In the genomic region with DNA sequence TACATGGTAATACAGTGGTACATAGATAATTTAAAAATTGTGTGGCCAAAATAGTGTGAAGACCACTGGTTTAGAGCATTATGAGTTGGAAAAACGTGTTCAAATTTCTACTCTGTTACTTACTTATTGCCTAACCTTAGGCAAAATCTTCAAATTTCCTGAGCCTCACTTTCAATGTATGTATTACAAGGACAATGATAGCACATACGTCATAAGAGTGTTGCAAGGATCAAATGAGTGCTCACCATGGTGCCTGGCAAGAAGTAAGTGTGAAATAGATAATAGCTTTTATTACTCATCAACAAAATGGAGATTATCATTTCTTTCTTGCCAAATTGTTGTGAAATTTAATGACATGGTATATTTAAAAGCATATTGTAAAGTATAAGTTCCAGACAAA, we compare ENCODE assay signal across 35 cellular contexts.
"Had no signal": no experiment of that assay in that cellular context is flagged by ENCODE, and none has a peak within 500 bp of the region (broad histone marks: within the 10 kb centered on the region; RNA-seq: fewer than 3 reads in every experiment).

No MANE protein-coding gene starts in this region.

- H3K27me3 Mint-ChIP-seq: activated CD4-positive, alpha-beta T cell treated with anti-CD3 and anti-CD28 coated beads, Interleukin-2, amount 10 ng/mL, durations not matched to agents 24 days and 14 days had no signal

- H3K4me3 Mint-ChIP-seq: activated CD4-positive, alpha-beta T cell treated with anti-CD3 and anti-CD28 coated beads, Interleukin-2, amount 10 ng/mL, durations not matched to agents 24 days and 14 days; activated CD8-positive, alpha-beta T cell treated with anti-CD3 and anti-CD28 coated beads, Interleukin-2, amount 10 ng/mL, durations not matched to agents 7 days and 5 days; activated naive CD4-positive, alpha-beta T cell treated with anti-CD3 and anti-CD28 coated beads, Interleukin-2, amount 50 U/mL, for 24 hours; activated naive CD8-positive, alpha-beta T cell treated with anti-CD3 and anti-CD28 coated beads, Interleukin-2, amount 10 ng/mL, durations not matched to agents 7 days and 5 days; activated T-cell treated with anti-CD3 and anti-CD28 coated beads, Interleukin-2, amount 50 U/mL, for 24 hours; brain had no signal

- H3K27ac ChIP-seq: PC-9, RWPE1, WERI-Rb-1 had no signal

- H3K36me3 Mint-ChIP-seq: activated naive CD4-positive, alpha-beta T cell treated with anti-CD3 and anti-CD28 coated beads, Interleukin-2, amount 50 U/mL, for 24 hours; activated naive CD8-positive, alpha-beta T cell treated with anti-CD3 and anti-CD28 coated beads, Interleukin-2, amount 10 ng/mL, durations not matched to agents 7 days and 5 days; brain had no signal

- FAIRE-seq: RCC 7860 had no signal

- ATAC-seq: activated CD8-positive, alpha-beta T cell treated with anti-CD3 and anti-CD28 coated beads, Interleukin-2, amount 10 ng/mL, durations not matched to agents 7 days and 5 days had no signal

- H3K36me3 ChIP-seq: MG63, WERI-Rb-1 had no signal

- H2AFZ ChIP-seq: PC-9 had no signal

- H3K27me3 ChIP-seq: MG63 had no signal

- H3K27ac Mint-ChIP-seq: activated CD4-positive, alpha-beta T cell treated with anti-CD3 and anti-CD28 coated beads, Interleukin-2, amount 10 ng/mL, durations not matched to agents 24 days and 14 days; activated CD8-positive, alpha-beta T cell treated with anti-CD3 and anti-CD28 coated beads, Interleukin-2, amount 10 ng/mL, durations not matched to agents 7 days and 5 days; activated naive CD4-positive, alpha-beta T cell treated with anti-CD3 and anti-CD28 coated beads, Interleukin-2, amount 50 U/mL, for 24 hours; activated naive CD8-positive, alpha-beta T cell treated with anti-CD3 and anti-CD28 coated beads, Interleukin-2, amount 10 ng/mL, durations not matched to agents 7 days and 5 days; activated T-cell treated with anti-CD3 and anti-CD28 coated beads, Interleukin-2, amount 50 U/mL, for 24 hours; activated T-helper 2 cell treated with anti-CD3 and anti-CD28 coated beads, Interferon-gamma antibody, Interleukin-2, Interleukin-4, amounts not matched to agents 10 μg/mL and 5 μg/mL and 100 μg/mL, durations not matched to agents 14 hours and 24 hours and 36 hours; brain had no signal

- H3K9me3 Mint-ChIP-seq: activated CD4-positive, alpha-beta T cell treated with anti-CD3 and anti-CD28 coated beads, Interleukin-2, amount 10 ng/mL, durations not matched to agents 24 days and 14 days; activated naive CD4-positive, alpha-beta T cell treated with anti-CD3 and anti-CD28 coated beads, Interleukin-2, amount 50 U/mL, for 24 hours; activated naive CD8-positive, alpha-beta T cell treated with anti-CD3 and anti-CD28 coated beads, Interleukin-2, amount 10 ng/mL, durations not matched to agents 7 days and 5 days; activated T-cell treated with anti-CD3 and anti-CD28 coated beads, Interleukin-2, amount 50 U/mL, for 24 hours; activated T-helper 2 cell treated with anti-CD3 and anti-CD28 coated beads, Interferon-gamma antibody, Interleukin-2, Interleukin-4, amounts not matched to agents 10 μg/mL and 5 μg/mL and 100 μg/mL, durations not matched to agents 14 hours and 24 hours and 36 hours; brain had no signal

- H3K4me2 ChIP-seq: PC-9 had no signal

- DNase-seq: activated CD4-positive, alpha-beta T cell treated with anti-CD3 and anti-CD28 coated beads, Interleukin-2, amount 10 ng/mL, durations not matched to agents 24 days and 14 days; activated CD4-positive, alpha-beta T cell treated with anti-CD3 and anti-CD28 coated beads, Interleukin-2, amount 50 U/mL, for 4 hours; activated CD4-positive, CD25-positive, alpha-beta regulatory T cell; activated CD8-positive, alpha-beta T cell treated with anti-CD3 and anti-CD28 coated beads, Interleukin-2, amount 10 ng/mL, durations not matched to agents 7 days and 5 days; activated gamma-delta T cell; activated naive CD4-positive, alpha-beta T cell treated with Interleukin-2 at 50 U/mL for 16 hours; activated naive CD8-positive, alpha-beta T cell treated with anti-CD3 and anti-CD28 coated beads, Interleukin-2, amount 10 ng/mL, durations not matched to agents 7 days and 5 days; activated T-cell treated with anti-CD3 and anti-CD28 coated beads, Interleukin-2, amount 50 U/mL, for 24 hours; anterior cingulate cortex; Karpas-422; KBM-7; MG63; NCI-H1048; NCI-H1105 treated with DMSO at 0.1 percent for 48 hours; NCI-H1436; NCI-H1694; NCI-H1930; NCI-H2081 treated with DMSO at 0.1 percent for 48 hours; NCI-H345; NCI-H510A; NCI-H526; NCI-H748 treated with DMSO at 0.1 percent for 48 hours; NK-92 treated with Interleukin-12 subunit alpha and Interleukin-12 subunit beta, amount 100 ng/mL, for 24 hours; PC-9; Right ventricle myocardium superior; SW 1271; T-helper 1 cell; T-helper 2 cell; T-helper 9 cell; WERI-Rb-1 had no signal

- H3K4me1 Mint-ChIP-seq: activated CD4-positive, alpha-beta T cell treated with anti-CD3 and anti-CD28 coated beads, Interleukin-2, amount 10 ng/mL, durations not matched to agents 24 days and 14 days; activated naive CD4-positive, alpha-beta T cell treated with anti-CD3 and anti-CD28 coated beads, Interleukin-2, amount 50 U/mL, for 24 hours; activated naive CD8-positive, alpha-beta T cell treated with anti-CD3 and anti-CD28 coated beads, Interleukin-2, amount 10 ng/mL, durations not matched to agents 7 days and 5 days had no signal

- H3K4me3 ChIP-seq: MG63, PC-9 had no signal
